ENCODE assay signal across 8 cellular contexts in the genomic region with DNA sequence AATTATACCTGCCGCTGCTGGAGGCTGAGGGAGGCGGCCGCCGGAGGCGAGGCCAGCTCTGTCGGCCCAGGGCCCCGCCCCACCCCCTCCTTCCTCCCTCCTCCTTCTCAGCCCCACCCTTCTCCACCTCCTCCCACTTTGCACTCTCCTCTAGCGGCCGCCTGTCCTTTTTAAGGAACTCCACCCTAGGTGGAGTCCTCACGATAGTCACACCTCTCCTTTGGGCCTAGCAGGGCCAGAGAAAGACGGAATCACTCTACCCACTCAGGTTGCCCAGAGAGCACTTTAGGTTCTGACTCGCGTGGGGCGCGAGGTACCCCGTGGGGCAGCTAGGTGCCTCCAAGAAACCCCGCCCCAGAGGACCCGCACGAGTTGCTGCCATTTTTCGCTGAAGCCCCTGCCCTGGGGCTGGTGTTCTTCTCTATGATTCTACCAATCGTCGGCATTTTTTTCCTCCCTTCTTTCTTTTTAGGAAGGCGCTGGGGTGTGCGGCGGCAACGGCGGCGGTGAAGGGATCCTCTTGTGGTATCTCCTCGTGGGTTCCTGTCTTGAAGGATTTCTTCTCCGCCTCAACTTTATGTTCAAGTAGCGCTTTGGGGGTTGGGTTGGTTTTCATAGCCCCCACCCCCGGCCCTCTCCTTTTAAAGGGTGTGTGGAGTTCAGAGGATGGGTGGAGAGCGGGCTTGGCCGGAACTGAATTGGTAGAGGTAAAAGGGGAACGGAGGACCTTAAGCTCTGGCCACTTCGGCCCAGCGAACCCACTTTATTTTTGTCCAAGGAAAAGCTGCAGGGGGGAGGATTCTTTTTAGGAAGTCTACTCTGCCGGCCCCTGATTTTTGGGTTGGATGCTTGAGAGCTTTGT. TPM values are rescaled to one million over a fixed set of nuclear protein-coding genes. Genes with fewer than 3 reads are reported as not detected.
DNase-seq lines count a peak whose midpoint lies in the region; ATAC-seq and TF ChIP-seq lines count a peak whose summit lies in the region.

Gene KLF8, plus strand, starts transcription at position 136 of the 862 bp plus-strand sequence. CDS start 979 bp downstream, outside the sequence.

- H3K4me1 ChIP-seq in SJSA1 (replicated peaks) (no peaks in the 10 kb centered on the region), breast epithelium (no peaks in the 10 kb centered on the region), OCI-LY7 (ENCODE audit: insufficient read depth, low read length, poor library complexity, severe bottlenecking) (no peaks in the 10 kb centered on the region)

- no peaks in the 10 kb centered on the region for H3K79me2 ChIP-seq in OCI-LY7 (ENCODE audit: insufficient read depth, low read depth, low read length)

- no peaks in the 10 kb centered on the region for H4K20me1 ChIP-seq in OCI-LY7 (ENCODE audit: insufficient read depth, low read length)

- ATAC-seq in GM18505 (IDR thresholded peaks at IDR 0.05; ENCODE audit: unreplicated experiment) (peak; percentile 77), HG02642 (IDR thresholded peaks at IDR 0.05; ENCODE audit: poor library complexity, unreplicated experiment) (peak; percentile 75), left colon (peak; percentile 78)

- H3K9me2 ChIP-seq in OCI-LY7 (ENCODE audit: insufficient read depth, low read length): no peaks in the 10 kb centered on the region

- no peak for TF ChIP-seq CTCF in breast epithelium (IDR thresholded peaks at IDR 0.05)
- no peak for TF ChIP-seq CTCF in OCI-LY7 (conservative IDR thresholded peaks at IDR 0.05; ENCODE audit: low read length)

- intact Hi-C loops in breast epithelium (cut with DNase I; ENCODE audit: low total_unique reads): no loop called here
- intact Hi-C loops in left colon (cut with DNase I, micrococcal nuclease): no loop called here
- intact Hi-C loops in OCI-LY7 (cut with micrococcal nuclease; ENCODE audit: unreplicated experiment): no loop called here

- H3K9me3 ChIP-seq in SJSA1 (replicated peaks) (no peaks in the 10 kb centered on the region), breast epithelium (no peaks in the 10 kb centered on the region), OCI-LY7 (ENCODE audit: low read length) (no peaks in the 10 kb centered on the region)

- no peak within 1 kb of the TSS for H3K4me2 ChIP-seq in OCI-LY7 (ENCODE audit: low read length)

- POLR2A ChIA-PET in OCI-LY7 (lab: Charles Lee): no interaction called here

- BruUV-seq in OCI-LY7 (replicated peaks; lab: Mats Ljungman, UMichigan): no TSS peak

- DNase-seq in SJSA1 (ENCODE audit: low read depth in 1 of 2, low spot score in 2 of 2) (no peak), breast epithelium (ENCODE audit: low spot score in 2 of 2) (peak; percentile 43 to 55), left colon (peak; percentile 71 to 77), OCI-LY7 (ENCODE audit: low spot score) (no peak), NCI-H1092 treated with DMSO at 0.1 percent for 48 hours (lab: John Stamatoyannopoulos, UW) (no peak)
- peak; percentile 20 to 30 for DNase-seq in stimulated activated CD4-positive, alpha-beta T cell treated with anti-CD3 and anti-CD28 coated beads, Interleukin-4, amount 100 ng/mL, for 48 hours (ENCODE audit: low read depth in 2 of 2)

- no peaks in the 10 kb centered on the region for H3K36me3 ChIP-seq in SJSA1
- H3K36me3 ChIP-seq in breast epithelium: no peaks in the 10 kb centered on the region
- H3K36me3 ChIP-seq in OCI-LY7 (ENCODE audit: insufficient read depth, low read length): no peaks in the 10 kb centered on the region

- peak; percentile 44 for TF ChIP-seq POLR2A in GM18505 (IDR thresholded peaks at IDR 0.05; ENCODE audit: borderline replicate concordance, extremely low read depth, insufficient read depth, insufficient read length)
- TF ChIP-seq POLR2A in breast epithelium (IDR thresholded peaks at IDR 0.05): no peak

- CTCF ChIA-PET in OCI-LY7 (lab: Charles Lee; ENCODE audit: unreplicated experiment): no interaction called here

- no peak within 1 kb of the TSS for H2AFZ ChIP-seq in OCI-LY7 (ENCODE audit: low read length)

- H3K27me3 ChIP-seq in SJSA1 (replicated peaks) (no peaks in the 10 kb centered on the region), breast epithelium (peaks cover 0 to 36% of the 10 kb centered on the region in 2 donors)

- peak within 1 kb of the TSS; percentile 18 for H3K4me3 ChIP-seq in SJSA1
- peak within 1 kb of the TSS; percentile 50 to 68 (median 54) for H3K4me3 ChIP-seq in breast epithelium
- H3K4me3 ChIP-seq in OCI-LY7 (ENCODE audit: low read depth, low read length, poor library complexity, severe bottlenecking): no peak within 1 kb of the TSS

- H3K27ac ChIP-seq in SJSA1 (no peak within 1 kb of the TSS), breast epithelium (peak within 1 kb of the TSS; percentile 82 to 91), OCI-LY7 (ENCODE audit: low read depth, low read length, poor library complexity, severe bottlenecking) (no peak within 1 kb of the TSS)

RNA-seq across cellular contexts. Expression of gene KLF8, which starts in this region (rescaled TPM):
- total RNA-seq in SJSA1 (2014; rRNA removed; shearing (Covaris generic)): 0.16 and 0.50 TPM in 2 replicates
- total RNA-seq in breast epithelium (10 to 100 TPM; 23.6 to 27.4 (median 25.4) TPM), left colon (1 to 10 TPM; 2.4 to 3.8 TPM), OCI-LY7 (2022) (not detected in 2 replicates)
- total RNA-seq in OCI-LY7 (2014; rRNA removed; shearing (Covaris generic)): not detected in 2 replicates

Comparison
In these comparisons a context has a peak if more than half of its experiments do, and no peak if none do; other contexts are left out.
1. RNA of gene KLF8 (total RNA-seq): 23.6 to 27.4 TPM in breast epithelium; 2.4 to 3.8 TPM in left colon, 0.16 to 0.50 TPM in SJSA1 and not detected in OCI-LY7; every median in the first group is over 4 times any median in the second.
2. DNase-seq: peak in breast epithelium (2 of 2), left colon (2 of 2) and stimulated activated CD4-positive, alpha-beta T cell treated with anti-CD3 and anti-CD28 coated beads, Interleukin-4, amount 100 ng/mL, for 48 hours (2 of 2); none in SJSA1 (0 of 2), OCI-LY7 (single experiment) and NCI-H1092 treated with DMSO at 0.1 percent for 48 hours (single experiment).
3. H3K27ac ChIP-seq: peak in breast epithelium (2 of 2); none in SJSA1 (single experiment) and OCI-LY7 (single experiment).
4. Peak in every context shown above with its lines, with median percentiles within 50 percentile points of each other: ATAC-seq.